13 cellular contexts compared by ENCODE assay signal in the genomic region with DNA sequence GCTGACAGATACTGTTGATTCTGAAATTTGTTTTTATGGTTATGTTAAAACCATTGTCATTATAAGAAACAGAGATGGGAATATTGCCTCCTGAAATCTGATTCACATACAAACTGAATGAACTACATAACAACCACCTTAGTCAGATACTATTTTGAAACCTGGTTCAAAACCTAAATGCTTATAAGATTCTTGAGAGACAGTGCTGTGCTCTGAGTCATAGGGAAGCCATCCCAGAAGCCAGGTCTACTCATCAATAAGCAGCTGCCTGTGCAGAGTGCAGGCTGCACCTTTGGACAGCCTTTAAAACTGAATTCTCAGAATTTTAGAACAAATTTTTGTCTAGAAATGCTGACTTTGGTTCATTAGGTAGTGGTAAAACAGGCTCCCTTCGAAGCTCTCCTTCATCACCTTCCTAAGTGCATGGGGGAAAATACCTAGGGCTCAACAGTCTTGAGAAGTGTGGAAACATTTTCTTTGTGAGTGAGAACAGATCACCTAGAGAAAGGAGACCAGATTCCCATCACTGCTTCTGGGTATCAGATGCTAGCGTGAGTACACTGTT. TPM values are rescaled to one million over a fixed set of nuclear protein-coding genes. Genes with fewer than 3 reads are reported as not detected.
DNase-seq lines count a peak whose midpoint lies in the region; ATAC-seq and TF ChIP-seq lines count a peak whose summit lies in the region.
"Had no signal": no experiment of that assay in that cellular context is flagged by ENCODE, and none has a peak within 500 bp of the region (broad histone marks: within the 10 kb centered on the region; RNA-seq: fewer than 3 reads in every experiment).

Gene SERPINB7, plus strand, starts transcription at position 253 of the 565 bp plus-strand sequence. CDS start 6,955 bp downstream, outside the sequence.

- peak within 1 kb of the TSS; percentile 29 for H2AFZ ChIP-seq in HCT116 (ENCODE audit: low read depth, low read length, poor library complexity, severe bottlenecking)

- no peak for TF ChIP-seq RAD21 in HCT116 (IDR thresholded peaks at IDR 0.05; ENCODE audit: low read depth)

- H3K27ac Mint-ChIP-seq in stimulated activated memory B cell treated with anti-CD40 and anti-IgM and Interleukin-4, amounts not matched to agents 10 μg/mL and 1 μg/mL and 100 μg/mL, for 72 hours: no peak within 1 kb of the TSS
- H3K27ac Mint-ChIP-seq: activated CD8-positive, alpha-beta memory T cell treated with anti-CD3 and anti-CD28 coated beads, Interleukin-2, amount 10 ng/mL, durations not matched to agents 7 days and 5 days had no signal

- no peaks in the 10 kb centered on the region for H3K4me1 Mint-ChIP-seq in stimulated activated memory B cell treated with anti-CD40 and anti-IgM and Interleukin-4, amounts not matched to agents 10 μg/mL and 1 μg/mL and 100 μg/mL, for 72 hours
- H3K4me1 Mint-ChIP-seq: activated CD8-positive, alpha-beta memory T cell treated with anti-CD3 and anti-CD28 coated beads, Interleukin-2, amount 10 ng/mL, durations not matched to agents 7 days and 5 days had no signal

- no TSS peak for BruUV-seq in HCT116 (replicated peaks; lab: Mats Ljungman, UMichigan)

- ATAC-seq in HCT116 (peak; percentile 78; the same call in 1 of the 2 replicates), HG02623 (IDR thresholded peaks at IDR 0.05; ENCODE audit: unreplicated experiment) (no peak)
- no peak for ATAC-seq in stimulated activated memory B cell treated with anti-CD40 and anti-IgM and Interleukin-4, amounts not matched to agents 10 μg/mL and 1 μg/mL and 100 μg/mL, for 72 hours
- ATAC-seq: activated CD8-positive, alpha-beta memory T cell treated with anti-CD3 and anti-CD28 coated beads, Interleukin-2, amount 10 ng/mL, durations not matched to agents 7 days and 5 days had no signal

- intact Hi-C loops in HCT116 (cut with micrococcal nuclease): no loop called here

- TF ChIP-seq CTCF in HCT116 (IDR thresholded peaks at IDR 0.05 in 2 of 3, conservative IDR thresholded peaks at IDR 0.05 in 1 of 3; ENCODE audit: borderline replicate concordance in 1 of 3, insufficient read depth in 1 of 3, low read depth in 2 of 3, low read length in 2 of 3) (no peak), foreskin fibroblast (IDR thresholded peaks at IDR 0.05; ENCODE audit: low read depth, low read length) (no peak)

- H3K27me3 Mint-ChIP-seq in stimulated activated memory B cell treated with anti-CD40 and anti-IgM and Interleukin-4, amounts not matched to agents 10 μg/mL and 1 μg/mL and 100 μg/mL, for 72 hours: no peaks in the 10 kb centered on the region

- POLR2A ChIA-PET in HCT116 (lab: Charles Lee): interaction anchor here (0.5 kb wide), 1 partner anchor 567 kb away, joined by 3 read pairs; no protein-coding TSS in a partner anchor

- no peaks in the 10 kb centered on the region for H3K36me3 Mint-ChIP-seq in stimulated activated memory B cell treated with anti-CD40 and anti-IgM and Interleukin-4, amounts not matched to agents 10 μg/mL and 1 μg/mL and 100 μg/mL, for 72 hours
- H3K36me3 Mint-ChIP-seq: activated CD8-positive, alpha-beta memory T cell treated with anti-CD3 and anti-CD28 coated beads, Interleukin-2, amount 10 ng/mL, durations not matched to agents 7 days and 5 days had no signal

- RAD21 ChIA-PET in HCT116 (lab: Charles Lee; ENCODE audit: low non-redundant PET in 1 of 2, low total read pairs in 2 of 2, uncharacterized antibody in 2 of 2, unreplicated experiment in 2 of 2): no interaction called here

- H3K36me3 ChIP-seq in HCT116 (ENCODE audit: control insufficient read depth in 1 of 2, insufficient read depth in 2 of 2, low read length in 2 of 2) (no peaks in the 10 kb centered on the region), thymus (ENCODE audit: control insufficient read depth, insufficient read depth) (no peaks in the 10 kb centered on the region)

- no peak for TF ChIP-seq POLR2A in HCT116 (IDR thresholded peaks at IDR 0.05; ENCODE audit: borderline replicate concordance, extremely low read depth, insufficient read depth, insufficient read length)

- CTCF ChIA-PET in HCT116 (lab: Charles Lee): no interaction called here

- WGBS in thymus: 81% methylated on average over 2 of the region's 2 CpGs

- no peaks in the 10 kb centered on the region for H3K9me3 Mint-ChIP-seq in stimulated activated memory B cell treated with anti-CD40 and anti-IgM and Interleukin-4, amounts not matched to agents 10 μg/mL and 1 μg/mL and 100 μg/mL, for 72 hours

- H3K9ac ChIP-seq in HCT116 (ENCODE audit: low read length): no peak within 1 kb of the TSS; the same call in 1 of the 2 replicates

- H3K4me1 ChIP-seq in HCT116 (ENCODE audit: control insufficient read depth in 1 of 2, insufficient read depth in 2 of 2, low read length in 2 of 2): peaks cover 0 to 19% of the 10 kb centered on the region in 2 experiments; a peak in 2 of 4 replicates
- no peaks in the 10 kb centered on the region for H3K4me1 ChIP-seq in thymus (ENCODE audit: control insufficient read depth, insufficient read depth, low read length)

- H3K27ac ChIP-seq in HCT116 (ENCODE audit: low read depth, low read length) (no peak within 1 kb of the TSS), thymus (ENCODE audit: low read depth) (no peak within 1 kb of the TSS)

- H3K79me2 ChIP-seq in HCT116 (ENCODE audit: insufficient read depth, low read length): no peaks in the 10 kb centered on the region

- H3K4me3 Mint-ChIP-seq in stimulated activated memory B cell treated with anti-CD40 and anti-IgM and Interleukin-4, amounts not matched to agents 10 μg/mL and 1 μg/mL and 100 μg/mL, for 72 hours: no peak within 1 kb of the TSS
- H3K4me3 Mint-ChIP-seq: activated CD8-positive, alpha-beta memory T cell treated with anti-CD3 and anti-CD28 coated beads, Interleukin-2, amount 10 ng/mL, durations not matched to agents 7 days and 5 days had no signal

- H3K27me3 ChIP-seq in HCT116 (ENCODE audit: insufficient read depth, low read length): no peaks in the 10 kb centered on the region
- no peaks in the 10 kb centered on the region for H3K27me3 ChIP-seq in thymus (ENCODE audit: control insufficient read depth, insufficient read depth)

- no peaks in the 10 kb centered on the region for H4K20me1 ChIP-seq in HCT116 (ENCODE audit: insufficient read depth)

- H3K9me2 ChIP-seq in HCT116 (ENCODE audit: insufficient read depth): no peaks in the 10 kb centered on the region

- DNase-seq in HCT116 (ENCODE audit: low read depth, low spot score) (peak; percentile 10), T1000 (lab: John Stamatoyannopoulos, UW) (peak; percentile 2), foreskin fibroblast (peak; percentile 88), putamen (ENCODE audit: low spot score) (no peak)
- DNase-seq: activated CD8-positive, alpha-beta memory T cell treated with anti-CD3 and anti-CD28 coated beads, Interleukin-2, amount 10 ng/mL, durations not matched to agents 7 days and 5 days; amygdala; DMS79; effector CD8-positive, alpha-beta T cell; KG1 had no signal

- peak within 1 kb of the TSS; percentile 55 for H3K4me2 ChIP-seq in HCT116 (ENCODE audit: low read length)

- no peak within 1 kb of the TSS for H3K4me3 ChIP-seq in HCT116 (replicated peaks in 1 of 2; ENCODE audit: low read depth in 1 of 2, low read length in 2 of 2)
- no peak within 1 kb of the TSS for H3K4me3 ChIP-seq in foreskin fibroblast (ENCODE audit: low read depth in 1 of 2, low read length in 2 of 2)
- H3K4me3 ChIP-seq in thymus (ENCODE audit: low read length): no peak within 1 kb of the TSS

- H3K9me3 ChIP-seq in HCT116 (ENCODE audit: control insufficient read depth in 1 of 2, insufficient read depth in 1 of 2, low read depth in 1 of 2, low read length in 2 of 2) (no peaks in the 10 kb centered on the region), thymus (ENCODE audit: control insufficient read depth) (no peaks in the 10 kb centered on the region)

TF ChIP-seq in HCT116, 20 proteins besides CTCF, POLR2A, EP300 and RAD21:
- TF ChIP-seq CBX3 (IDR thresholded peaks at IDR 0.05; ENCODE audit: low read depth): 0 out of 2 replicates have a peak, but pooled peaks have one; percentile 27
- TF ChIP-seq EZH2 (IDR thresholded peaks at IDR 0.05): no peak
- TF ChIP-seq ATF3 (IDR thresholded peaks at IDR 0.05): no peak
- peak; percentile 59 for TF ChIP-seq FOSL1 (IDR thresholded peaks at IDR 0.05; ENCODE audit: low read depth)
- TF ChIP-seq, protein P1, sequence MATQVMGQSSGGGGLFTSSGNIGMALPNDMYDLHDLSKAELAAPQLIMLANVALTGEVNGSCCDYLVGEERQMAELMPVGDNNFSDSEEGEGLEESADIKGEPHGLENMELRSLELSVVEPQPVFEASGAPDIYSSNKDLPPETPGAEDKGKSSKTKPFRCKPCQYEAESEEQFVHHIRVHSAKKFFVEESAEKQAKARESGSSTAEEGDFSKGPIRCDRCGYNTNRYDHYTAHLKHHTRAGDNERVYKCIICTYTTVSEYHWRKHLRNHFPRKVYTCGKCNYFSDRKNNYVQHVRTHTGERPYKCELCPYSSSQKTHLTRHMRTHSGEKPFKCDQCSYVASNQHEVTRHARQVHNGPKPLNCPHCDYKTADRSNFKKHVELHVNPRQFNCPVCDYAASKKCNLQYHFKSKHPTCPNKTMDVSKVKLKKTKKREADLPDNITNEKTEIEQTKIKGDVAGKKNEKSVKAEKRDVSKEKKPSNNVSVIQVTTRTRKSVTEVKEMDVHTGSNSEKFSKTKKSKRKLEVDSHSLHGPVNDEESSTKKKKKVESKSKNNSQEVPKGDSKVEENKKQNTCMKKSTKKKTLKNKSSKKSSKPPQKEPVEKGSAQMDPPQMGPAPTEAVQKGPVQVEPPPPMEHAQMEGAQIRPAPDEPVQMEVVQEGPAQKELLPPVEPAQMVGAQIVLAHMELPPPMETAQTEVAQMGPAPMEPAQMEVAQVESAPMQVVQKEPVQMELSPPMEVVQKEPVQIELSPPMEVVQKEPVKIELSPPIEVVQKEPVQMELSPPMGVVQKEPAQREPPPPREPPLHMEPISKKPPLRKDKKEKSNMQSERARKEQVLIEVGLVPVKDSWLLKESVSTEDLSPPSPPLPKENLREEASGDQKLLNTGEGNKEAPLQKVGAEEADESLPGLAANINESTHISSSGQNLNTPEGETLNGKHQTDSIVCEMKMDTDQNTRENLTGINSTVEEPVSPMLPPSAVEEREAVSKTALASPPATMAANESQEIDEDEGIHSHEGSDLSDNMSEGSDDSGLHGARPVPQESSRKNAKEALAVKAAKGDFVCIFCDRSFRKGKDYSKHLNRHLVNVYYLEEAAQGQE (IDR thresholded peaks at IDR 0.05; ENCODE audit: low read depth): no peak
- no peak; the same call in 1 of the 2 replicates for TF ChIP-seq CEBPB (IDR thresholded peaks at IDR 0.05; ENCODE audit: low read depth)
- TF ChIP-seq SP1 (IDR thresholded peaks at IDR 0.05; ENCODE audit: low read depth): peak; percentile 44
TF ChIP-seq in HCT116: peak in this region for 3.

RNA-seq across cellular contexts. Expression of gene SERPINB7, which starts in this region (rescaled TPM):
- not detected for total RNA-seq in HCT116 (2021; ENCODE audit: unreplicated experiment)
- polyA plus RNA-seq in HCT116 (2012): 0.12 and 0.14 TPM in 2 replicates
- polyA plus RNA-seq in thymus: 28.9 TPM
- total RNA-seq: activated CD8-positive, alpha-beta memory T cell treated with anti-CD3 and anti-CD28 coated beads, Interleukin-2, amount 10 ng/mL, durations not matched to agents 7 days and 5 days; subcutaneous adipose tissue had no signal

Comparison
In these comparisons a context has a peak if more than half of its experiments do, and no peak if none do; other contexts are left out.
1. Peak in DNase-seq, ATAC-seq and H3K4me2 ChIP-seq in HCT116; RNA of the gene not detected or under 1 TPM.